Comparison of ENCODE assay signal across 1 cellular context in genomic region chr1:172398193-172398592, GRCh38.
TF ChIP-seq lines count a peak whose summit lies in the region.

No MANE protein-coding gene starts in this region.

TF ChIP-seq in GM23338, 12 proteins besides CTCF, POLR2A, EP300 and RAD21 (continued from another document):
- TF ChIP-seq, protein P1, sequence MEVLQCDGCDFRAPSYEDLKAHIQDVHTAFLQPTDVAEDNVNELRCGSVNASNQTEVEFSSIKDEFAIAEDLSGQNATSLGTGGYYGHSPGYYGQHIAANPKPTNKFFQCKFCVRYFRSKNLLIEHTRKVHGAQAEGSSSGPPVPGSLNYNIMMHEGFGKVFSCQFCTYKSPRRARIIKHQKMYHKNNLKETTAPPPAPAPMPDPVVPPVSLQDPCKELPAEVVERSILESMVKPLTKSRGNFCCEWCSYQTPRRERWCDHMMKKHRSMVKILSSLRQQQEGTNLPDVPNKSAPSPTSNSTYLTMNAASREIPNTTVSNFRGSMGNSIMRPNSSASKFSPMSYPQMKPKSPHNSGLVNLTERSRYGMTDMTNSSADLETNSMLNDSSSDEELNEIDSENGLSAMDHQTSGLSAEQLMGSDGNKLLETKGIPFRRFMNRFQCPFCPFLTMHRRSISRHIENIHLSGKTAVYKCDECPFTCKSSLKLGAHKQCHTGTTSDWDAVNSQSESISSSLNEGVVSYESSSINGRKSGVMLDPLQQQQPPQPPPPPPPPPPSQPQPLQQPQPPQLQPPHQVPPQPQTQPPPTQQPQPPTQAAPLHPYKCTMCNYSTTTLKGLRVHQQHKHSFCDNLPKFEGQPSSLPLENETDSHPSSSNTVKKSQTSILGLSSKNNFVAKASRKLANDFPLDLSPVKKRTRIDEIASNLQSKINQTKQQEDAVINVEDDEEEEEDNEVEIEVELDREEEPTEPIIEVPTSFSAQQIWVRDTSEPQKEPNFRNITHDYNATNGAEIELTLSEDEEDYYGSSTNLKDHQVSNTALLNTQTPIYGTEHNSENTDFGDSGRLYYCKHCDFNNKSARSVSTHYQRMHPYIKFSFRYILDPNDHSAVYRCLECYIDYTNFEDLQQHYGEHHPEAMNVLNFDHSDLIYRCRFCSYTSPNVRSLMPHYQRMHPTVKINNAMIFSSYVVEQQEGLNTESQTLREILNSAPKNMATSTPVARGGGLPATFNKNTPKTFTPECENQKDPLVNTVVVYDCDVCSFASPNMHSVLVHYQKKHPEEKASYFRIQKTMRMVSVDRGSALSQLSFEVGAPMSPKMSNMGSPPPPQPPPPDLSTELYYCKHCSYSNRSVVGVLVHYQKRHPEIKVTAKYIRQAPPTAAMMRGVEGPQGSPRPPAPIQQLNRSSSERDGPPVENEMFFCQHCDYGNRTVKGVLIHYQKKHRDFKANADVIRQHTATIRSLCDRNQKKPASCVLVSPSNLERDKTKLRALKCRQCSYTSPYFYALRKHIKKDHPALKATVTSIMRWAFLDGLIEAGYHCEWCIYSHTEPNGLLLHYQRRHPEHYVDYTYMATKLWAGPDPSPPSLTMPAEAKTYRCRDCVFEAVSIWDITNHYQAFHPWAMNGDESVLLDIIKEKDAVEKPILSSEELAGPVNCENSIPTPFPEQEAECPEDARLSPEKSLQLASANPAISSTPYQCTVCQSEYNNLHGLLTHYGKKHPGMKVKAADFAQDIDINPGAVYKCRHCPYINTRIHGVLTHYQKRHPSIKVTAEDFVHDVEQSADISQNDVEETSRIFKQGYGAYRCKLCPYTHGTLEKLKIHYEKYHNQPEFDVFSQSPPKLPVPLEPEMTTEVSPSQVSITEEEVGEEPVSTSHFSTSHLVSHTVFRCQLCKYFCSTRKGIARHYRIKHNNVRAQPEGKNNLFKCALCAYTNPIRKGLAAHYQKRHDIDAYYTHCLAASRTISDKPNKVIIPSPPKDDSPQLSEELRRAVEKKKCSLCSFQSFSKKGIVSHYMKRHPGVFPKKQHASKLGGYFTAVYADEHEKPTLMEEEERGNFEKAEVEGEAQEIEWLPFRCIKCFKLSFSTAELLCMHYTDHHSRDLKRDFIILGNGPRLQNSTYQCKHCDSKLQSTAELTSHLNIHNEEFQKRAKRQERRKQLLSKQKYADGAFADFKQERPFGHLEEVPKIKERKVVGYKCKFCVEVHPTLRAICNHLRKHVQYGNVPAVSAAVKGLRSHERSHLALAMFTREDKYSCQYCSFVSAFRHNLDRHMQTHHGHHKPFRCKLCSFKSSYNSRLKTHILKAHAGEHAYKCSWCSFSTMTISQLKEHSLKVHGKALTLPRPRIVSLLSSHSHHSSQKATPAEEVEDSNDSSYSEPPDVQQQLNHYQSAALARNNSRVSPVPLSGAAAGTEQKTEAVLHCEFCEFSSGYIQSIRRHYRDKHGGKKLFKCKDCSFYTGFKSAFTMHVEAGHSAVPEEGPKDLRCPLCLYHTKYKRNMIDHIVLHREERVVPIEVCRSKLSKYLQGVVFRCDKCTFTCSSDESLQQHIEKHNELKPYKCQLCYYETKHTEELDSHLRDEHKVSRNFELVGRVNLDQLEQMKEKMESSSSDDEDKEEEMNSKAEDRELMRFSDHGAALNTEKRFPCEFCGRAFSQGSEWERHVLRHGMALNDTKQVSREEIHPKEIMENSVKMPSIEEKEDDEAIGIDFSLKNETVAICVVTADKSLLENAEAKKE (CRISPR knock-in tag; IDR thresholded peaks at IDR 0.05): no peak
- no peak for TF ChIP-seq JUNB (IDR thresholded peaks at IDR 0.05; ENCODE audit: unreplicated experiment)
- TF ChIP-seq ZNF331 (CRISPR knock-in tag; IDR thresholded peaks at IDR 0.05; ENCODE audit: low read depth): no peak
